6 cellular contexts compared by ENCODE assay signal in genomic region chr16:24873028-24873427, GRCh38.
"Had no signal": no experiment of that assay in that cellular context is flagged by ENCODE, and none has a peak within 500 bp of the region (broad histone marks: within the 10 kb centered on the region; RNA-seq: fewer than 3 reads in every experiment).

No MANE protein-coding gene starts in this region.

- H3K27ac ChIP-seq: HL-60, KMS-11 had no signal

- DNase-seq: IMR-90, KBM-7, KG1 had no signal

- H3K4me3 ChIP-seq: K562 had no signal
